In genomic region chr17:45386180-45386579, GRCh38 we compare ENCODE assay signal across 5 cellular contexts.
"Had no signal": no experiment of that assay in that cellular context is flagged by ENCODE, and none has a peak within 500 bp of the region (broad histone marks: within the 10 kb centered on the region; RNA-seq: fewer than 3 reads in every experiment).

No MANE protein-coding gene starts in this region.

- H3K4me1 ChIP-seq: testis had no signal

- H3K36me3 ChIP-seq: cardiac muscle cell, upper lobe of left lung had no signal

- H3K9me3 ChIP-seq: testis, upper lobe of left lung had no signal

- H3K4me3 ChIP-seq: cardiac muscle cell, dorsolateral prefrontal cortex, skin epidermis, testis, upper lobe of left lung had no signal

- H3K27ac ChIP-seq: cardiac muscle cell, skin epidermis, testis, upper lobe of left lung had no signal

- H3K27me3 ChIP-seq: cardiac muscle cell, testis, upper lobe of left lung had no signal
